In genomic region chr2:169237286-169237685, GRCh38 we compare ENCODE assay signal across 17 cellular contexts.
DNase-seq lines count a peak whose midpoint lies in the region; ATAC-seq, FAIRE-seq and TF ChIP-seq lines count a peak whose summit lies in the region.
"Had no signal": no experiment of that assay in that cellular context is flagged by ENCODE, and none has a peak within 500 bp of the region (broad histone marks: within the 10 kb centered on the region; RNA-seq: fewer than 3 reads in every experiment).

No MANE protein-coding gene starts in this region.

- peaks cover 7% of the 10 kb centered on the region; the same call in 1 of the 2 replicates for H3K4me1 ChIP-seq in Caco-2
- peaks cover 25% of the 10 kb centered on the region for H3K4me1 ChIP-seq in KMS-11 (ENCODE audit: low read depth, poor library complexity, severe bottlenecking)
- no peaks in the 10 kb centered on the region; the same call in 1 of the 2 replicates for H3K4me1 ChIP-seq in SJSA1 (replicated peaks)
- no peaks in the 10 kb centered on the region for H3K4me1 ChIP-seq in gastrocnemius medialis
- H3K4me1 ChIP-seq in colonic mucosa = no peaks in the 10 kb centered on the region
- H3K4me1 ChIP-seq: BLaER1 treated with 17β-estradiol and CSF1 and Interleukin-3, amounts not matched to agents 10 nM and 100 nM had no signal

- H3K79me2 ChIP-seq in KMS-11 (ENCODE audit: insufficient read depth, low read depth) = no peaks in the 10 kb centered on the region

- no peak for TF ChIP-seq POLR2A in GM12891 (IDR thresholded peaks at IDR 0.05; ENCODE audit: low read depth, low read length)
- no peak for TF ChIP-seq POLR2A in gastrocnemius medialis (IDR thresholded peaks at IDR 0.05)

- no peak overlapping the region for H3K4me3 Mint-ChIP-seq in Caco-2 (ENCODE audit: unreplicated experiment)
- H3K4me3 Mint-ChIP-seq: CD4-positive, CD25-positive, alpha-beta regulatory T cell; GM23338; H9 had no signal

- H3K27me3 ChIP-seq in Caco-2 (replicated peaks; ENCODE audit: control insufficient read depth, insufficient read depth, low read length) (no peaks in the 10 kb centered on the region), KMS-11 (ENCODE audit: insufficient read depth, low read depth) (no peaks in the 10 kb centered on the region), SJSA1 (replicated peaks) (no peaks in the 10 kb centered on the region), gastrocnemius medialis (no peaks in the 10 kb centered on the region), colonic mucosa (no peaks in the 10 kb centered on the region)
- H3K27me3 ChIP-seq: BLaER1 treated with 17β-estradiol and CSF1 and Interleukin-3, amounts not matched to agents 10 nM and 100 nM had no signal

- H3K4me1 Mint-ChIP-seq in Caco-2 (ENCODE audit: low read depth, unreplicated experiment) = peaks cover 15% of the 10 kb centered on the region
- H3K4me1 Mint-ChIP-seq: CD4-positive, CD25-positive, alpha-beta regulatory T cell; GM23338; H9 had no signal

- DNase-seq in Caco-2 (no peak), SJSA1 (ENCODE audit: low read depth in 1 of 2, low spot score in 2 of 2) (peak in 1 of 2 experiments; percentile 17), fibroblast of peridontal ligament (ENCODE audit: extremely low read depth) (peak; percentile 2), GM12891 (ENCODE audit: insufficient read length, low spot score) (no peak), gastrocnemius medialis (no peak), colonic mucosa (no peak), SIG-M5 (lab: John Stamatoyannopoulos, UW) (no peak)
- DNase-seq: ACHN; Calu3; CD4-positive, CD25-positive, alpha-beta regulatory T cell; DMS 273 treated with DMSO at 0.1 percent for 48 hours; H9; IMR-90 had no signal

- H2AFZ ChIP-seq in KMS-11 (ENCODE audit: low read depth) = no peak overlapping the region

- in situ Hi-C loops in gastrocnemius medialis (cut with MboI; ENCODE audit: low sequenced_read_pairs in 4 of 4) = no loop called here

- H3K4me3 ChIP-seq in Caco-2 (ENCODE audit: low read depth, low read length) = no peak overlapping the region
- no peak overlapping the region for H3K4me3 ChIP-seq in KMS-11 (IDR thresholded peaks at IDR 0.05; ENCODE audit: insufficient read depth, low read depth, low read length)
- H3K4me3 ChIP-seq in SJSA1 = no peak overlapping the region
- H3K4me3 ChIP-seq in gastrocnemius medialis = no peak overlapping the region
- H3K4me3 ChIP-seq in colonic mucosa = no peak overlapping the region
- H3K4me3 ChIP-seq: BLaER1 treated with 17β-estradiol and CSF1 and Interleukin-3, amounts not matched to agents 10 nM and 100 nM; GM23338 had no signal

- TF ChIP-seq CTCF in Caco-2 (IDR thresholded peaks at IDR 0.05; ENCODE audit: insufficient read depth in 1 of 2, low read depth in 1 of 2, low read length in 1 of 2, severe bottlenecking in 1 of 2, unreplicated experiment in 1 of 2) (no peak), KMS-11 (conservative IDR thresholded peaks at IDR 0.05; ENCODE audit: low read depth, low read length) (no peak), gastrocnemius medialis (IDR thresholded peaks at IDR 0.05 in 4 of 5, conservative IDR thresholded peaks at IDR 0.05 in 1 of 5) (no peak), colonic mucosa (IDR thresholded peaks at IDR 0.05) (no peak)

- no peaks in the 10 kb centered on the region for H3K27me3 Mint-ChIP-seq in Caco-2 (ENCODE audit: insufficient read depth, unreplicated experiment)

- no peak for ATAC-seq in gastrocnemius medialis
- ATAC-seq: GM23338 had no signal

- H3K9me3 ChIP-seq in Caco-2 = no peaks in the 10 kb centered on the region
- H3K9me3 ChIP-seq in SJSA1 (replicated peaks) = no peaks in the 10 kb centered on the region
- no peaks in the 10 kb centered on the region for H3K9me3 ChIP-seq in gastrocnemius medialis
- H3K9me3 ChIP-seq in colonic mucosa = no peaks in the 10 kb centered on the region
- H3K9me3 ChIP-seq: BLaER1 treated with 17β-estradiol and CSF1 and Interleukin-3, amounts not matched to agents 10 nM and 100 nM had no signal

- peaks cover 3% of the 10 kb centered on the region; the same call in 1 of the 2 replicates for H3K36me3 ChIP-seq in Caco-2 (ENCODE audit: control insufficient read depth, insufficient read depth, low read length)
- H3K36me3 ChIP-seq in KMS-11 (ENCODE audit: insufficient read depth) = no peaks in the 10 kb centered on the region
- no peaks in the 10 kb centered on the region for H3K36me3 ChIP-seq in SJSA1
- no peaks in the 10 kb centered on the region for H3K36me3 ChIP-seq in gastrocnemius medialis
- no peaks in the 10 kb centered on the region for H3K36me3 ChIP-seq in colonic mucosa
- H3K36me3 ChIP-seq: BLaER1 treated with 17β-estradiol and CSF1 and Interleukin-3, amounts not matched to agents 10 nM and 100 nM had no signal

- peaks cover 99% of the 10 kb centered on the region for H3K36me3 Mint-ChIP-seq in Caco-2 (ENCODE audit: insufficient read depth, unreplicated experiment)
- H3K36me3 Mint-ChIP-seq: CD4-positive, CD25-positive, alpha-beta regulatory T cell had no signal

- CTCF ChIA-PET in Caco-2 (lab: Charles Lee) = no interaction called here

- H3K9ac ChIP-seq in KMS-11 (no peak overlapping the region), colonic mucosa (ENCODE audit: low read depth in 2 of 2, low read length in 2 of 2) (no peak overlapping the region)
- H3K9ac ChIP-seq: BLaER1 treated with 17β-estradiol and CSF1 and Interleukin-3, amounts not matched to agents 10 nM and 100 nM had no signal

- POLR2A ChIA-PET in Caco-2 (lab: Charles Lee) = no interaction called here

- FAIRE-seq in GM12891 (lab: Jason Lieb, UNC) = no peak
- FAIRE-seq: GM12892 had no signal

- H3K4me2 ChIP-seq in KMS-11 = peak overlapping the region; percentile 40; the same call in 1 of the 2 replicates
- H3K4me2 ChIP-seq: BLaER1 treated with 17β-estradiol and CSF1 and Interleukin-3, amounts not matched to agents 10 nM and 100 nM; GM23338 had no signal

- H3K27ac ChIP-seq in KMS-11 (peak overlapping the region; percentile 26; the same call in 1 of the 2 replicates), SJSA1 (peak overlapping the region; percentile 52), gastrocnemius medialis (no peak overlapping the region), colonic mucosa (no peak overlapping the region)
- H3K27ac ChIP-seq: BLaER1 treated with 17β-estradiol and CSF1 and Interleukin-3, amounts not matched to agents 10 nM and 100 nM had no signal

- BruUV-seq in Caco-2 (replicated peaks; lab: Mats Ljungman, UMichigan) = no TSS peak

- H3K9me3 Mint-ChIP-seq in Caco-2 (ENCODE audit: unreplicated experiment) = no peaks in the 10 kb centered on the region
- H3K9me3 Mint-ChIP-seq: GM23338, H9 had no signal

- intact Hi-C loops in Caco-2 (cut with micrococcal nuclease; ENCODE audit: unreplicated experiment) = no loop called here
- intact Hi-C loops in gastrocnemius medialis (cut with DNase I; ENCODE audit: low total_unique reads) = no loop called here
- intact Hi-C loops in colonic mucosa (cut with DNase I) = no loop called here

- no peaks in the 10 kb centered on the region for H4K20me1 ChIP-seq in KMS-11 (ENCODE audit: insufficient read depth)
- H4K20me1 ChIP-seq: BLaER1 treated with 17β-estradiol and CSF1 and Interleukin-3, amounts not matched to agents 10 nM and 100 nM had no signal

- H3K27ac Mint-ChIP-seq in Caco-2 (ENCODE audit: unreplicated experiment) = peak overlapping the region; percentile 70
- H3K27ac Mint-ChIP-seq: CD4-positive, CD25-positive, alpha-beta regulatory T cell; GM23338; H9 had no signal

TF ChIP-seq in GM12891, 5 proteins besides CTCF, POLR2A, EP300 and RAD21:
- no peak for TF ChIP-seq POU2F2 (IDR thresholded peaks at IDR 0.05; ENCODE audit: low read depth, low read length)

Comparison
In these comparisons a context has a peak if more than half of its experiments do, and no peak if none do; other contexts are left out.
1. H3K27ac ChIP-seq: peak in KMS-11 (single experiment) and SJSA1 (single experiment); none in gastrocnemius medialis (0 of 4) and colonic mucosa (single experiment).